28 cellular contexts compared by ENCODE assay signal in genomic region chr11:71431271-71431670, GRCh38.
"Had no signal": no experiment of that assay in that cellular context is flagged by ENCODE, and none has a peak within 500 bp of the region (broad histone marks: within the 10 kb centered on the region; RNA-seq: fewer than 3 reads in every experiment).

No MANE protein-coding gene starts in this region.

- H3K4me3 Mint-ChIP-seq: activated B cell treated with CpG ODN at 0.5 μM for 24 hours; activated CD4-positive, alpha-beta T cell treated with anti-CD3 and anti-CD28 coated beads for 36 hours; activated naive CD4-positive, alpha-beta T cell treated with anti-CD3 and anti-CD28 coated beads for 36 hours; activated naive CD8-positive, alpha-beta T cell treated with anti-CD3 and anti-CD28 coated beads, Interleukin-2, amount 10 ng/mL, durations not matched to agents 7 days and 5 days; activated T-cell treated with anti-CD3 and anti-CD28 coated beads, Interleukin-2, amount 50 U/mL, for 4 hours; natural killer cell had no signal

- H3K9me3 Mint-ChIP-seq: activated naive CD4-positive, alpha-beta T cell treated with anti-CD3 and anti-CD28 coated beads for 36 hours; activated naive CD8-positive, alpha-beta T cell treated with anti-CD3 and anti-CD28 coated beads, Interleukin-2, amount 10 ng/mL, durations not matched to agents 7 days and 5 days; activated T-cell treated with anti-CD3 and anti-CD28 coated beads, Interleukin-2, amount 50 U/mL, for 4 hours; activated T-helper 2 cell treated with anti-CD3 and anti-CD28 coated beads, Interferon-gamma antibody, Interleukin-2, Interleukin-4, amounts not matched to agents 10 μg/mL and 5 μg/mL and 100 μg/mL, durations not matched to agents 14 hours and 24 hours and 36 hours; natural killer cell had no signal

- DNase-seq: activated B cell treated with CpG ODN at 0.5 μM for 24 hours; activated CD4-positive, alpha-beta T cell treated with anti-CD3 and anti-CD28 coated beads for 36 hours; activated CD4-positive, alpha-beta T cell treated with anti-CD3 and anti-CD28 coated beads, Interleukin-2, amount 50 U/mL, for 48 hours; activated CD8-positive, alpha-beta memory T cell treated with anti-CD3 and anti-CD28 coated beads, Interleukin-2, amount 50 U/mL, for 48 hours; activated naive CD4-positive, alpha-beta T cell treated with anti-CD3 and anti-CD28 coated beads for 36 hours; activated naive CD8-positive, alpha-beta T cell treated with anti-CD3 and anti-CD28 coated beads, Interleukin-2, amount 10 ng/mL, durations not matched to agents 7 days and 5 days; activated T-cell treated with anti-CD3 and anti-CD28 coated beads, Interleukin-2, amount 50 U/mL, for 4 hours; anterior cingulate cortex; body of pancreas; effector CD4-positive, alpha-beta T cell; foreskin keratinocyte; glutamatergic neuron; hippocampal formation; left colon; mesenchymal stem cell; natural killer cell; pancreas; psoas muscle; stimulated activated CD4-positive, alpha-beta T cell treated with anti-CD3 and anti-CD28 coated beads, Interleukin-4, amount 100 ng/mL, for 24 hours; stimulated activated naive CD8-positive, alpha-beta T cell treated with anti-CD3 and anti-CD28 coated beads, Interleukin-15, Interleukin-2, amounts not matched to agents 100 U/mL and 50 U/mL, for 24 hours; T1000; transverse colon; uterus had no signal

- H3K27me3 Mint-ChIP-seq: activated B cell treated with CpG ODN at 0.5 μM for 24 hours; activated CD4-positive, alpha-beta T cell treated with anti-CD3 and anti-CD28 coated beads for 36 hours had no signal

- H3K36me3 ChIP-seq: pancreas, transverse colon, uterus had no signal

- H3K4me3 ChIP-seq: body of pancreas, cardiac muscle cell, pancreas, psoas muscle, right atrium auricular region, transverse colon, uterus had no signal

- H3K27ac ChIP-seq: body of pancreas, cardiac muscle cell, foreskin keratinocyte, neutrophil, pancreas, psoas muscle, right atrium auricular region, uterus had no signal

- H3K27me3 ChIP-seq: body of pancreas, cardiac muscle cell, foreskin keratinocyte, neutrophil, pancreas, right atrium auricular region, transverse colon, uterus had no signal

- H3K4me1 ChIP-seq: body of pancreas, pancreas, psoas muscle, uterus had no signal

- H3K9me3 ChIP-seq: body of pancreas, neutrophil, pancreas, psoas muscle, right atrium auricular region, transverse colon, uterus had no signal

- FAIRE-seq: endometrium, pancreas had no signal

- H3K36me3 Mint-ChIP-seq: natural killer cell had no signal

- ATAC-seq: activated CD4-positive, alpha-beta T cell treated with anti-CD3 and anti-CD28 coated beads for 36 hours; activated T-cell treated with anti-CD3 and anti-CD28 coated beads, Interleukin-2, amount 50 U/mL, for 4 hours; body of pancreas; foreskin keratinocyte; natural killer cell; pancreas; psoas muscle; stimulated activated naive CD8-positive, alpha-beta T cell treated with anti-CD3 and anti-CD28 coated beads, Interleukin-15, Interleukin-2, amounts not matched to agents 100 U/mL and 50 U/mL, for 24 hours had no signal

- H3K27ac Mint-ChIP-seq: activated B cell treated with CpG ODN at 0.5 μM for 24 hours; activated CD4-positive, alpha-beta T cell treated with anti-CD3 and anti-CD28 coated beads for 36 hours; activated naive CD4-positive, alpha-beta T cell treated with anti-CD3 and anti-CD28 coated beads for 36 hours; activated naive CD8-positive, alpha-beta T cell treated with anti-CD3 and anti-CD28 coated beads, Interleukin-2, amount 10 ng/mL, durations not matched to agents 7 days and 5 days; activated T-helper 2 cell treated with anti-CD3 and anti-CD28 coated beads, Interferon-gamma antibody, Interleukin-2, Interleukin-4, amounts not matched to agents 10 μg/mL and 5 μg/mL and 100 μg/mL, durations not matched to agents 14 hours and 24 hours and 36 hours; natural killer cell had no signal
